2 cellular contexts compared by ENCODE assay signal in genomic region chr17:19900809-19901208, GRCh38.
TF ChIP-seq lines count a peak whose summit lies in the region.

No MANE protein-coding gene starts in this region.

TF ChIP-seq in IMR-90, 13 proteins besides CTCF, POLR2A, EP300 and RAD21:
- TF ChIP-seq RCOR1 (IDR thresholded peaks at IDR 0.05; ENCODE audit: insufficient replicate concordance, low read length): no peak
- TF ChIP-seq CHD1 (IDR thresholded peaks at IDR 0.05; ENCODE audit: low read depth, low read length): no peak
- no peak for TF ChIP-seq BHLHE40 (IDR thresholded peaks at IDR 0.05; ENCODE audit: low read depth, low read length)

TF ChIP-seq in WTC11, 78 proteins besides CTCF, POLR2A, EP300 and RAD21:
- no peak for TF ChIP-seq HMGXB4 (CRISPR knock-in tag; IDR thresholded peaks at IDR 0.05)
- no peak for TF ChIP-seq TEAD4 (CRISPR knock-in tag; IDR thresholded peaks at IDR 0.05)
- TF ChIP-seq ZNF232 (CRISPR knock-in tag; IDR thresholded peaks at IDR 0.05): no peak
- no peak for TF ChIP-seq ZMAT4 (CRISPR knock-in tag; IDR thresholded peaks at IDR 0.05)
